ENCODE assay signal across 12 cellular contexts in genomic region chr3:157104521-157104920, GRCh38. TPM values are rescaled to one million over a fixed set of nuclear protein-coding genes. Genes with fewer than 3 reads are reported as not detected.
A peak's percentile ranks its signal among the peaks of the same experiment; 100 is the strongest.
DNase-seq lines count a peak whose midpoint lies in the region; ATAC-seq and TF ChIP-seq lines count a peak whose summit lies in the region.
"Had no signal": no experiment of that assay in that cellular context is flagged by ENCODE, and none has a peak within 500 bp of the region (broad histone marks: within the 10 kb centered on the region; RNA-seq: fewer than 3 reads in every experiment).

No MANE protein-coding gene starts in this region.

- H3K79me2 ChIP-seq in OCI-LY1 (ENCODE audit: insufficient read depth, low read length), result no peaks in the 10 kb centered on the region

- no peak for ATAC-seq in activated T-cell treated with anti-CD3 and anti-CD28 coated beads, Interleukin-2, amount 50 U/mL, for 72 hours (replicated peaks in 1 of 2)
- ATAC-seq in GM18907 (IDR thresholded peaks at IDR 0.05; ENCODE audit: unreplicated experiment), result no peak
- ATAC-seq: left lobe of liver, Panc1, upper lobe of right lung had no signal

- TF ChIP-seq POLR2A in stomach (IDR thresholded peaks at IDR 0.05), result no peak

- H3K27ac Mint-ChIP-seq in activated T-cell treated with anti-CD3 and anti-CD28 coated beads, Interleukin-2, amount 50 U/mL, for 72 hours, result no peak overlapping the region

- no peak for DNase-seq in activated T-cell treated with anti-CD3 and anti-CD28 coated beads, Interleukin-2, amount 50 U/mL, for 72 hours
- no peak for DNase-seq in activated T-cell treated with anti-CD3 and anti-CD28 coated beads, Interleukin-2, amount 50 U/mL, for 1 hour
- DNase-seq in fibroblast of the aortic adventitia (ENCODE audit: low read depth), result peak; percentile 34
- no peak for DNase-seq in stomach
- DNase-seq in effector CD8-positive, alpha-beta T cell (lab: John Stamatoyannopoulos, UW), result no peak
- no peak for DNase-seq in stimulated activated naive CD4-positive, alpha-beta T cell treated with Interleukin-2 at 50 U/mL for 16 hours (lab: John Stamatoyannopoulos, UW)
- DNase-seq: head of caudate nucleus, upper lobe of right lung had no signal

- H3K9me3 ChIP-seq in OCI-LY1 (ENCODE audit: low read length) (no peaks in the 10 kb centered on the region), stomach (no peaks in the 10 kb centered on the region)
- H3K9me3 ChIP-seq: upper lobe of right lung had no signal

- H3K36me3 ChIP-seq in OCI-LY1 (ENCODE audit: insufficient read depth, low read length) (no peaks in the 10 kb centered on the region), stomach (no peaks in the 10 kb centered on the region)
- H3K36me3 ChIP-seq: upper lobe of right lung had no signal

- H3K9ac ChIP-seq in OCI-LY1 (ENCODE audit: low read length), result peak overlapping the region; percentile 56

- no peaks in the 10 kb centered on the region for H3K9me2 ChIP-seq in OCI-LY1 (ENCODE audit: low read depth, low read length)

- H3K4me3 ChIP-seq in OCI-LY1 (ENCODE audit: low read depth, low read length, poor library complexity, severe bottlenecking) (peak overlapping the region; percentile 38), fibroblast of the aortic adventitia (ENCODE audit: low read depth, low read length) (no peak overlapping the region), stomach (no peak overlapping the region)
- H3K4me3 ChIP-seq: upper lobe of right lung had no signal

- H4K20me1 ChIP-seq in OCI-LY1 (ENCODE audit: insufficient read depth, low read length), result no peaks in the 10 kb centered on the region

- peaks cover 43% of the 10 kb centered on the region for H3K4me1 ChIP-seq in OCI-LY1 (ENCODE audit: insufficient read depth, low read length, severe bottlenecking)
- H3K4me1 ChIP-seq in stomach, result peaks cover 0 to 46% (median 33%) of the 10 kb centered on the region in 4 donors
- H3K4me1 ChIP-seq: upper lobe of right lung had no signal

- H3K4me3 Mint-ChIP-seq in activated T-cell treated with anti-CD3 and anti-CD28 coated beads, Interleukin-2, amount 50 U/mL, for 72 hours, result peak overlapping the region; percentile 22 to 86

- peak overlapping the region; percentile 7; the same call in 1 of the 2 replicates for H2AFZ ChIP-seq in OCI-LY1 (ENCODE audit: low read length)

- WGBS in stomach, 5 donors, result 57 to 69% (median 64%) methylated on average over 4 of the region's 4 CpGs

- intact Hi-C loops in stomach (cut with DNase I; ENCODE audit: low total_unique reads), result no loop called here

- peaks cover 63% of the 10 kb centered on the region for H3K4me1 Mint-ChIP-seq in activated T-cell treated with anti-CD3 and anti-CD28 coated beads, Interleukin-2, amount 50 U/mL, for 72 hours (ENCODE audit: low read depth)

- no peaks in the 10 kb centered on the region for H3F3A ChIP-seq in OCI-LY1 (ENCODE audit: insufficient read depth, low read length)

- peak overlapping the region; percentile 66 for H3K4me2 ChIP-seq in OCI-LY1 (ENCODE audit: low read length)

- H3K27me3 ChIP-seq in OCI-LY1 (ENCODE audit: insufficient read depth, low read length), result no peaks in the 10 kb centered on the region
- H3K27me3 ChIP-seq in stomach, result no peaks in the 10 kb centered on the region
- H3K27me3 ChIP-seq: upper lobe of right lung had no signal

- H3K27ac ChIP-seq in OCI-LY1 (ENCODE audit: low read depth, low read length, poor library complexity, severe bottlenecking) (peak overlapping the region; percentile 83), stomach (peak overlapping the region in 3 of 5 donors; percentile 19 to 83 (median 35))
- H3K27ac ChIP-seq: upper lobe of right lung had no signal

- no peaks in the 10 kb centered on the region for H3K9me3 Mint-ChIP-seq in activated T-cell treated with anti-CD3 and anti-CD28 coated beads, Interleukin-2, amount 50 U/mL, for 72 hours

- TF ChIP-seq EP300 in stomach (IDR thresholded peaks at IDR 0.05), result no peak

- H3K36me3 Mint-ChIP-seq in activated T-cell treated with anti-CD3 and anti-CD28 coated beads, Interleukin-2, amount 50 U/mL, for 72 hours (ENCODE audit: insufficient read depth in 2 of 2), result peaks cover 0 to 1% of the 10 kb centered on the region in 2 donors

- TF ChIP-seq CTCF in OCI-LY1 (IDR thresholded peaks at IDR 0.05; ENCODE audit: low read length), result no peak
- no peak for TF ChIP-seq CTCF in fibroblast of the aortic adventitia (IDR thresholded peaks at IDR 0.05; ENCODE audit: insufficient read depth, low read length)
- TF ChIP-seq CTCF in stomach (IDR thresholded peaks at IDR 0.05), result no peak

- no peaks in the 10 kb centered on the region for H3K27me3 Mint-ChIP-seq in activated T-cell treated with anti-CD3 and anti-CD28 coated beads, Interleukin-2, amount 50 U/mL, for 72 hours (ENCODE audit: low read depth)

RNA-seq across cellular contexts. Expression of gene CCNL1, which starts 55.4 kb away (rescaled TPM):
- total RNA-seq in activated T-cell treated with anti-CD3 and anti-CD28 coated beads, Interleukin-2, amount 50 U/mL, for 72 hours, result 100 to 1,000 TPM; 248 to 315 TPM
- total RNA-seq in fibroblast of the aortic adventitia (ENCODE audit: low replicate concordance) (86.7 and 138 TPM in 2 replicates), stomach (100 to 1,000 TPM in 4 of 5 donors, 10 to 100 TPM in 1; 63.1 to 484 (median 434) TPM)
- polyA plus RNA-seq in stomach, result 10 to 100 TPM; 14.0 to 74.3 (median 28.9) TPM
